Comparison of ENCODE assay signal across 8 cellular contexts in the genomic region with DNA sequence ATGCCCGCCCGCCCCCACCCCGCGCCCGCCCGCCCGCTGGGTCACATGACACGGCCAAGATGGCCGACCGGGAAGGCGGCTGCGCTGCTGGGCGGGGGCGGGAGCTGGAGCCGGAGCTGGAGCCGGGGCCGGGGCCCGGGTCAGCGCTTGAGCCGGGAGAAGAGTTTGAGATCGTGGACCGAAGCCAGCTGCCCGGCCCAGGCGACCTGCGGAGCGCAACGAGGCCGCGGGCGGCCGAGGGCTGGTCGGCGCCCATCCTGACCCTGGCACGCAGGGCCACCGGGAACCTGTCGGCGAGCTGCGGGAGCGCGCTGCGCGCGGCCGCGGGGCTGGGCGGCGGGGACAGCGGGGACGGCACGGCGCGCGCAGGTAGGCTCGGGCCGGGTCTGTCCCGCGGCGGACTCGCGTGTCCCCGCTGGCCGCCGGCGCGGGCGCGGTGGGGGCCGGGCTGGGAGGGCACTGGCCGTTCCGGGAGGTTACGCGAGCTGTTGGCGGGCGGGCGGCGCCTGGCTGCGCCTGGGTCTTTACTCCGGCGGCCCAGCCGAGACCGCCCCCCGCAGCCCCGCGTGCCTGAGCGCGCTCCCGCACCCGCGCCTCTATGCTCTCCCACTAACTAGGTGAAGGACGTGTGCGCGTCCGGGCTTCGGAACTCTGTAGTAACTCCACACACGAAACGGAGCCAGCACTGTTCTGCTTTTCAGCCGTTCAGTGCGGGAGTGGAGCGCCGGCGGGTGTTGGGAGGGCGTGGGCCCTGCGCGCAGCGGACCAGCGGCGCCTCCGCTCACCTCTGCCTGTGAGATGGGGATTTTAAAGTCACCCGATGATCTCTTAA. TPM values are rescaled to one million over a fixed set of nuclear protein-coding genes. Genes with fewer than 3 reads are reported as not detected.
DNase-seq lines count a peak whose midpoint lies in the region; ATAC-seq and TF ChIP-seq lines count a peak whose summit lies in the region.

Gene RUFY1, plus strand, starts transcription at position 44 of the 832 bp plus-strand sequence. Its CDS starts 16 bp downstream, at position 60.

- peak within 1 kb of the TSS; percentile 83 for H3K9ac ChIP-seq in SU-DHL-6 (ENCODE audit: low read length)

- no peaks in the 10 kb centered on the region for H3K27me3 ChIP-seq in GM23338 (ENCODE audit: insufficient read depth)
- no peaks in the 10 kb centered on the region for H3K27me3 ChIP-seq in SU-DHL-6 (ENCODE audit: low read length)

- no peak for TF ChIP-seq CTCF in GM23338 (conservative IDR thresholded peaks at IDR 0.05; ENCODE audit: low read depth in 2 of 2)
- no peak for TF ChIP-seq CTCF in SU-DHL-6 (IDR thresholded peaks at IDR 0.05; ENCODE audit: insufficient read depth, low read length, poor library complexity, severe bottlenecking)
- no peak for TF ChIP-seq CTCF in type B pancreatic cell (conservative IDR thresholded peaks at IDR 0.05)

- DNase-seq in GM03348 (ENCODE audit: low spot score) (peak; percentile 94), GM23338 (ENCODE audit: low spot score) (peak; percentile 76), LHCN-M2 (ENCODE audit: low read depth) (peak; percentile 72), cardiac septum (ENCODE audit: low spot score) (peak; percentile 94), posterior vena cava (ENCODE audit: low spot score) (peak; percentile 94), type B pancreatic cell (ENCODE audit: extremely low spot score, unreplicated experiment) (peak; percentile 85)
- peak; percentile 42 for DNase-seq in activated naive CD8-positive, alpha-beta T cell treated with anti-CD3 and anti-CD28 coated beads, Interleukin-2, amount 50 U/mL, for 16 hours (ENCODE audit: low read depth, low spot score)

- H3K4me1 Mint-ChIP-seq in GM23338 (peaks cover 14% of the 10 kb centered on the region), type B pancreatic cell (ENCODE audit: unreplicated experiment) (peaks cover 22% of the 10 kb centered on the region)

- H2AFZ ChIP-seq in GM23338, result peak within 1 kb of the TSS; percentile 94
- peak within 1 kb of the TSS; percentile 80 for H2AFZ ChIP-seq in SU-DHL-6 (ENCODE audit: low read depth, low read length, severe bottlenecking)

- H3K9me2 ChIP-seq in GM23338 (ENCODE audit: insufficient read depth) (no peaks in the 10 kb centered on the region), SU-DHL-6 (replicated peaks; ENCODE audit: insufficient read depth, low read length) (no peaks in the 10 kb centered on the region)

- H3K9me3 ChIP-seq in SU-DHL-6 (ENCODE audit: insufficient read depth, low read length), result no peaks in the 10 kb centered on the region

- H3K4me3 Mint-ChIP-seq in GM23338 (peak within 1 kb of the TSS; percentile 96), type B pancreatic cell (peak within 1 kb of the TSS; percentile 97)

- H4K20me1 ChIP-seq in GM23338 (replicated peaks; ENCODE audit: insufficient read depth) (peaks cover 10% of the 10 kb centered on the region), SU-DHL-6 (ENCODE audit: low read depth, low read length) (no peaks in the 10 kb centered on the region)

- H3F3A ChIP-seq in GM23338 (replicated peaks; ENCODE audit: low read depth) (no peaks in the 10 kb centered on the region; the same call in 1 of the 2 replicates), SU-DHL-6 (ENCODE audit: insufficient read depth) (peaks cover 7% of the 10 kb centered on the region)

- ATAC-seq in GM23338, result peak; percentile 74

- intact Hi-C loops in cardiac septum (cut with DNase I), result no loop called here
- intact Hi-C loops in posterior vena cava (cut with DNase I), result no loop called here

- peaks cover 48% of the 10 kb centered on the region for H3K79me2 ChIP-seq in GM23338 (replicated peaks; ENCODE audit: insufficient read depth)
- H3K79me2 ChIP-seq in SU-DHL-6 (ENCODE audit: insufficient read depth, low read length), result peaks cover 45% of the 10 kb centered on the region

- H3K36me3 ChIP-seq in GM23338 (ENCODE audit: insufficient read depth) (no peaks in the 10 kb centered on the region), SU-DHL-6 (ENCODE audit: low read length) (no peaks in the 10 kb centered on the region)

- H3K27me3 Mint-ChIP-seq in GM23338 (ENCODE audit: insufficient read depth, low read depth, poor library complexity) (peaks cover 2% of the 10 kb centered on the region), type B pancreatic cell (no peaks in the 10 kb centered on the region)

- H3K4me2 ChIP-seq in GM23338, result peak within 1 kb of the TSS; percentile 100
- peak within 1 kb of the TSS; percentile 92 for H3K4me2 ChIP-seq in SU-DHL-6 (ENCODE audit: low read depth, low read length, poor library complexity, severe bottlenecking)

- H3K9me3 Mint-ChIP-seq in GM23338, result peaks cover 3% of the 10 kb centered on the region; the same call in 1 of the 3 replicates
- no peaks in the 10 kb centered on the region for H3K9me3 Mint-ChIP-seq in type B pancreatic cell

- peaks cover 16% of the 10 kb centered on the region; the same call in 2 of the 3 replicates for H3K36me3 Mint-ChIP-seq in GM23338 (ENCODE audit: low read depth)
- peaks cover 8% of the 10 kb centered on the region for H3K36me3 Mint-ChIP-seq in type B pancreatic cell

- peak within 1 kb of the TSS; percentile 97 for H3K27ac Mint-ChIP-seq in GM23338
- H3K27ac Mint-ChIP-seq in type B pancreatic cell, result peak within 1 kb of the TSS; percentile 98

- peaks cover 21% of the 10 kb centered on the region for H3K4me1 ChIP-seq in GM23338 (ENCODE audit: insufficient read depth)

- H3K27ac ChIP-seq in GM23338 (ENCODE audit: low read depth) (peak within 1 kb of the TSS; percentile 98), SU-DHL-6 (ENCODE audit: low read depth, low read length) (peak within 1 kb of the TSS; percentile 86)

- H3K4me3 ChIP-seq in GM23338 (peak within 1 kb of the TSS; percentile 99), SU-DHL-6 (ENCODE audit: insufficient read depth, low read length, poor library complexity, severe bottlenecking) (peak within 1 kb of the TSS; percentile 93)

TF ChIP-seq in GM23338, 12 proteins besides CTCF, POLR2A, EP300 and RAD21:
- TF ChIP-seq, protein P1, sequence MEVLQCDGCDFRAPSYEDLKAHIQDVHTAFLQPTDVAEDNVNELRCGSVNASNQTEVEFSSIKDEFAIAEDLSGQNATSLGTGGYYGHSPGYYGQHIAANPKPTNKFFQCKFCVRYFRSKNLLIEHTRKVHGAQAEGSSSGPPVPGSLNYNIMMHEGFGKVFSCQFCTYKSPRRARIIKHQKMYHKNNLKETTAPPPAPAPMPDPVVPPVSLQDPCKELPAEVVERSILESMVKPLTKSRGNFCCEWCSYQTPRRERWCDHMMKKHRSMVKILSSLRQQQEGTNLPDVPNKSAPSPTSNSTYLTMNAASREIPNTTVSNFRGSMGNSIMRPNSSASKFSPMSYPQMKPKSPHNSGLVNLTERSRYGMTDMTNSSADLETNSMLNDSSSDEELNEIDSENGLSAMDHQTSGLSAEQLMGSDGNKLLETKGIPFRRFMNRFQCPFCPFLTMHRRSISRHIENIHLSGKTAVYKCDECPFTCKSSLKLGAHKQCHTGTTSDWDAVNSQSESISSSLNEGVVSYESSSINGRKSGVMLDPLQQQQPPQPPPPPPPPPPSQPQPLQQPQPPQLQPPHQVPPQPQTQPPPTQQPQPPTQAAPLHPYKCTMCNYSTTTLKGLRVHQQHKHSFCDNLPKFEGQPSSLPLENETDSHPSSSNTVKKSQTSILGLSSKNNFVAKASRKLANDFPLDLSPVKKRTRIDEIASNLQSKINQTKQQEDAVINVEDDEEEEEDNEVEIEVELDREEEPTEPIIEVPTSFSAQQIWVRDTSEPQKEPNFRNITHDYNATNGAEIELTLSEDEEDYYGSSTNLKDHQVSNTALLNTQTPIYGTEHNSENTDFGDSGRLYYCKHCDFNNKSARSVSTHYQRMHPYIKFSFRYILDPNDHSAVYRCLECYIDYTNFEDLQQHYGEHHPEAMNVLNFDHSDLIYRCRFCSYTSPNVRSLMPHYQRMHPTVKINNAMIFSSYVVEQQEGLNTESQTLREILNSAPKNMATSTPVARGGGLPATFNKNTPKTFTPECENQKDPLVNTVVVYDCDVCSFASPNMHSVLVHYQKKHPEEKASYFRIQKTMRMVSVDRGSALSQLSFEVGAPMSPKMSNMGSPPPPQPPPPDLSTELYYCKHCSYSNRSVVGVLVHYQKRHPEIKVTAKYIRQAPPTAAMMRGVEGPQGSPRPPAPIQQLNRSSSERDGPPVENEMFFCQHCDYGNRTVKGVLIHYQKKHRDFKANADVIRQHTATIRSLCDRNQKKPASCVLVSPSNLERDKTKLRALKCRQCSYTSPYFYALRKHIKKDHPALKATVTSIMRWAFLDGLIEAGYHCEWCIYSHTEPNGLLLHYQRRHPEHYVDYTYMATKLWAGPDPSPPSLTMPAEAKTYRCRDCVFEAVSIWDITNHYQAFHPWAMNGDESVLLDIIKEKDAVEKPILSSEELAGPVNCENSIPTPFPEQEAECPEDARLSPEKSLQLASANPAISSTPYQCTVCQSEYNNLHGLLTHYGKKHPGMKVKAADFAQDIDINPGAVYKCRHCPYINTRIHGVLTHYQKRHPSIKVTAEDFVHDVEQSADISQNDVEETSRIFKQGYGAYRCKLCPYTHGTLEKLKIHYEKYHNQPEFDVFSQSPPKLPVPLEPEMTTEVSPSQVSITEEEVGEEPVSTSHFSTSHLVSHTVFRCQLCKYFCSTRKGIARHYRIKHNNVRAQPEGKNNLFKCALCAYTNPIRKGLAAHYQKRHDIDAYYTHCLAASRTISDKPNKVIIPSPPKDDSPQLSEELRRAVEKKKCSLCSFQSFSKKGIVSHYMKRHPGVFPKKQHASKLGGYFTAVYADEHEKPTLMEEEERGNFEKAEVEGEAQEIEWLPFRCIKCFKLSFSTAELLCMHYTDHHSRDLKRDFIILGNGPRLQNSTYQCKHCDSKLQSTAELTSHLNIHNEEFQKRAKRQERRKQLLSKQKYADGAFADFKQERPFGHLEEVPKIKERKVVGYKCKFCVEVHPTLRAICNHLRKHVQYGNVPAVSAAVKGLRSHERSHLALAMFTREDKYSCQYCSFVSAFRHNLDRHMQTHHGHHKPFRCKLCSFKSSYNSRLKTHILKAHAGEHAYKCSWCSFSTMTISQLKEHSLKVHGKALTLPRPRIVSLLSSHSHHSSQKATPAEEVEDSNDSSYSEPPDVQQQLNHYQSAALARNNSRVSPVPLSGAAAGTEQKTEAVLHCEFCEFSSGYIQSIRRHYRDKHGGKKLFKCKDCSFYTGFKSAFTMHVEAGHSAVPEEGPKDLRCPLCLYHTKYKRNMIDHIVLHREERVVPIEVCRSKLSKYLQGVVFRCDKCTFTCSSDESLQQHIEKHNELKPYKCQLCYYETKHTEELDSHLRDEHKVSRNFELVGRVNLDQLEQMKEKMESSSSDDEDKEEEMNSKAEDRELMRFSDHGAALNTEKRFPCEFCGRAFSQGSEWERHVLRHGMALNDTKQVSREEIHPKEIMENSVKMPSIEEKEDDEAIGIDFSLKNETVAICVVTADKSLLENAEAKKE (CRISPR knock-in tag; IDR thresholded peaks at IDR 0.05), result no peak
- peak; percentile 27 for TF ChIP-seq POLR2AphosphoS5 (IDR thresholded peaks at IDR 0.05; ENCODE audit: low read depth)

RNA-seq across cellular contexts. Expression of gene RUFY1, which starts in this region (rescaled TPM):
- 25.0 and 31.6 TPM in 2 replicates for total RNA-seq in GM23338 (2014; rRNA removed; shearing (Covaris generic))
- polyA plus RNA-seq in GM23338 (2016; fragmentation: Nextera tagmentation; extraction: Ambion mirVana), result 22.7 and 25.3 TPM in 2 replicates
- 33.1 and 35.5 TPM in 2 replicates for total RNA-seq in LHCN-M2 (2014; rRNA removed)
- polyA plus RNA-seq in LHCN-M2 (2012), result 23.7 TPM
- 24.7 TPM for total RNA-seq in cardiac septum
- total RNA-seq in posterior vena cava, result 10 to 100 TPM; 34.8 to 36.6 TPM
- 41.2 and 51.6 TPM in 2 replicates for total RNA-seq in type B pancreatic cell (ENCODE audit: low replicate concordance)

Comparison
In these comparisons a context has a peak if more than half of its experiments do, and no peak if none do; other contexts are left out.
1. Peak in every context shown above with its lines: DNase-seq, ATAC-seq, H3K4me3 ChIP-seq and H3K27ac ChIP-seq.
2. DNase-seq: peak in every context shown above with its lines; median percentile 94 in GM03348; 94 in cardiac septum; 94 in posterior vena cava; 85 in type B pancreatic cell; 76 in GM23338; 72 in LHCN-M2; 42 in activated naive CD8-positive, alpha-beta T cell treated with anti-CD3 and anti-CD28 coated beads, Interleukin-2, amount 50 U/mL, for 16 hours.